9 cellular contexts compared by ENCODE assay signal in the genomic region with DNA sequence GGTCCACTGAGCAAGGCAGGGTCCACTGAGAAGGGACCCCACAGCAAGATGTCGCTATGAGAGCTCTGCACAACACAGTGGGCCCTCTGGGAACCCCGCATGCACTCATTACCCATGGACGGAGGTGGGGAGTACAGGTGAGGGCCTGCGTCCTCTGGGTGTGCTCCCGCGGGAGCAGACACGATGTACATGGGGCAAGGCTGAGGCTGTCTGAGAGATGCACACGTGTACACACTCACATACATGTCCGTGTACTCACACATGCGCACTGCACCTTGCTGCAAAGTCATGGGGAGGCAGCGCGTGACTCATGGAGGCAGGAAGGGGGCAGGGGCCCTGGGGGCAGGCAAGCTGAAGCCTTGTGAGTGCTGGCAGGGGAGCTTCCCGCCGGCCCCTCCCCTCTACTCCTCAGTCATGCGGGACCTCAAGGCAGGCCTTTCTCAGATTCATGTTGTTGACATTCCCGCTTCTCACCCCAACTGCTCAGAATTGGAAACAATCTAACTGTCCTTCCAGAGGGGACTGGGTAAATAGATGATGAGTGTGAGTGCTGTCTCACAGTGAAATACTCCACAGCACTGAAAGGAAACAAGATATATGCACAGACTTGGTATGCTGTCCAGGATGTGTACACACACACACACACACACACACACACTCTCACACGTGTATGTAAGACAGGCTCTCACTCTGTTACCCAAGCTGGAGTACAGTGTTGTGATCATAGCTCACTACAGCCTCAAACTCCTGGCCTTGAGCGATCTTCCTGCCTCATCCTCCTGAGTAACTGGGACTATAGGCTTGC. TPM values are rescaled to one million over a fixed set of nuclear protein-coding genes. Genes with fewer than 3 reads are reported as not detected.
DNase-seq lines count a peak whose midpoint lies in the region; ATAC-seq, FAIRE-seq and TF ChIP-seq lines count a peak whose summit lies in the region.
"Had no signal": no experiment of that assay in that cellular context is flagged by ENCODE, and none has a peak within 500 bp of the region (broad histone marks: within the 10 kb centered on the region; RNA-seq: fewer than 3 reads in every experiment).

No MANE protein-coding gene starts in this region.

- H3K27ac Mint-ChIP-seq in astrocyte (ENCODE audit: unreplicated experiment), result peak overlapping the region; percentile 69

- H3K4me3 ChIP-seq in astrocyte (ENCODE audit: insufficient read depth, low read depth, low read length), result no peak overlapping the region
- H3K4me3 ChIP-seq in mucosa of descending colon, result no peak overlapping the region

- no peak for TF ChIP-seq RAD21 in Ishikawa (IDR thresholded peaks at IDR 0.05; ENCODE audit: low read depth)

- TF ChIP-seq CTCF in astrocyte (IDR thresholded peaks at IDR 0.05; ENCODE audit: insufficient read depth, low read depth, low read length) (no peak), mucosa of descending colon (IDR thresholded peaks at IDR 0.05) (no peak)

- no peak overlapping the region for H3K27ac ChIP-seq in astrocyte (ENCODE audit: low read depth, low read length)

- intact Hi-C loops in mucosa of descending colon (cut with DNase I, micrococcal nuclease), result no loop called here

- H3K27me3 Mint-ChIP-seq in astrocyte (ENCODE audit: low read depth, unreplicated experiment), result peaks cover 15% of the 10 kb centered on the region

- H3K4me2 ChIP-seq in astrocyte (ENCODE audit: low read length), result peak overlapping the region; percentile 62

- no peaks in the 10 kb centered on the region for H4K20me1 ChIP-seq in astrocyte (ENCODE audit: insufficient read depth, low read length)

- no peak for FAIRE-seq in astrocyte (lab: Jason Lieb, UNC)

- no peaks in the 10 kb centered on the region for H3K36me3 ChIP-seq in astrocyte (ENCODE audit: insufficient read depth, low read length)
- H3K36me3 ChIP-seq in mucosa of descending colon (ENCODE audit: low read depth), result no peaks in the 10 kb centered on the region

- H3K36me3 Mint-ChIP-seq in astrocyte (ENCODE audit: low read depth, unreplicated experiment), result no peaks in the 10 kb centered on the region

- in situ Hi-C loops in Caki2 (cut with HindIII; ENCODE audit: low pct_unique_long_range_greater_than_20kb, low sequenced_read_pairs), result no loop called here

- no peaks in the 10 kb centered on the region for H3K79me2 ChIP-seq in astrocyte (ENCODE audit: insufficient read depth, low read length)

- no peak overlapping the region for H3K4me3 Mint-ChIP-seq in astrocyte (ENCODE audit: unreplicated experiment)

- no peaks in the 10 kb centered on the region for H3K9me3 Mint-ChIP-seq in astrocyte (ENCODE audit: unreplicated experiment)

- peaks cover 9% of the 10 kb centered on the region for H3K27me3 ChIP-seq in astrocyte (ENCODE audit: insufficient read depth, low read length)

- H3K4me1 ChIP-seq in astrocyte (ENCODE audit: insufficient read depth, low read length) (peaks cover 15% of the 10 kb centered on the region), mucosa of descending colon (ENCODE audit: low read depth) (no peaks in the 10 kb centered on the region)

- H3K9me3 ChIP-seq in astrocyte (ENCODE audit: insufficient read depth, low read depth, low read length) (no peaks in the 10 kb centered on the region), mucosa of descending colon (no peaks in the 10 kb centered on the region)

- peaks cover 17% of the 10 kb centered on the region for H3K4me1 Mint-ChIP-seq in astrocyte (ENCODE audit: low read depth, unreplicated experiment)

- H2AFZ ChIP-seq in astrocyte (ENCODE audit: low read depth, low read length), result peak overlapping the region; percentile 19

- H3K9ac ChIP-seq in astrocyte (ENCODE audit: low read length), result peak overlapping the region; percentile 8

- no peak for ATAC-seq in mucosa of descending colon
- ATAC-seq: Right ventricle myocardium inferior had no signal

- TF ChIP-seq EP300 in Ishikawa (IDR thresholded peaks at IDR 0.05; ENCODE audit: borderline replicate concordance), result no peak

- DNase-seq in Caki2 (ENCODE audit: low read depth), result peak; percentile 98
- DNase-seq in astrocyte (ENCODE audit: low read depth), result peak; percentile 63
- peak; percentile 88 for DNase-seq in left kidney (ENCODE audit: low read depth, low spot score)
- DNase-seq in NCI-H2107 (lab: John Stamatoyannopoulos, UW), result no peak
- no peak for DNase-seq in mucosa of descending colon
- no peak for DNase-seq in DMS79 (lab: John Stamatoyannopoulos, UW)
- DNase-seq in cerebellar cortex (ENCODE audit: low spot score), result no peak

TF ChIP-seq in Ishikawa, 13 proteins besides CTCF, POLR2A, EP300 and RAD21:
- TF ChIP-seq, protein P1, sequence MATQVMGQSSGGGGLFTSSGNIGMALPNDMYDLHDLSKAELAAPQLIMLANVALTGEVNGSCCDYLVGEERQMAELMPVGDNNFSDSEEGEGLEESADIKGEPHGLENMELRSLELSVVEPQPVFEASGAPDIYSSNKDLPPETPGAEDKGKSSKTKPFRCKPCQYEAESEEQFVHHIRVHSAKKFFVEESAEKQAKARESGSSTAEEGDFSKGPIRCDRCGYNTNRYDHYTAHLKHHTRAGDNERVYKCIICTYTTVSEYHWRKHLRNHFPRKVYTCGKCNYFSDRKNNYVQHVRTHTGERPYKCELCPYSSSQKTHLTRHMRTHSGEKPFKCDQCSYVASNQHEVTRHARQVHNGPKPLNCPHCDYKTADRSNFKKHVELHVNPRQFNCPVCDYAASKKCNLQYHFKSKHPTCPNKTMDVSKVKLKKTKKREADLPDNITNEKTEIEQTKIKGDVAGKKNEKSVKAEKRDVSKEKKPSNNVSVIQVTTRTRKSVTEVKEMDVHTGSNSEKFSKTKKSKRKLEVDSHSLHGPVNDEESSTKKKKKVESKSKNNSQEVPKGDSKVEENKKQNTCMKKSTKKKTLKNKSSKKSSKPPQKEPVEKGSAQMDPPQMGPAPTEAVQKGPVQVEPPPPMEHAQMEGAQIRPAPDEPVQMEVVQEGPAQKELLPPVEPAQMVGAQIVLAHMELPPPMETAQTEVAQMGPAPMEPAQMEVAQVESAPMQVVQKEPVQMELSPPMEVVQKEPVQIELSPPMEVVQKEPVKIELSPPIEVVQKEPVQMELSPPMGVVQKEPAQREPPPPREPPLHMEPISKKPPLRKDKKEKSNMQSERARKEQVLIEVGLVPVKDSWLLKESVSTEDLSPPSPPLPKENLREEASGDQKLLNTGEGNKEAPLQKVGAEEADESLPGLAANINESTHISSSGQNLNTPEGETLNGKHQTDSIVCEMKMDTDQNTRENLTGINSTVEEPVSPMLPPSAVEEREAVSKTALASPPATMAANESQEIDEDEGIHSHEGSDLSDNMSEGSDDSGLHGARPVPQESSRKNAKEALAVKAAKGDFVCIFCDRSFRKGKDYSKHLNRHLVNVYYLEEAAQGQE (IDR thresholded peaks at IDR 0.05; ENCODE audit: low read depth), result no peak
- no peak for TF ChIP-seq YY1 (IDR thresholded peaks at IDR 0.05; ENCODE audit: low read depth)
- TF ChIP-seq, protein P2, sequence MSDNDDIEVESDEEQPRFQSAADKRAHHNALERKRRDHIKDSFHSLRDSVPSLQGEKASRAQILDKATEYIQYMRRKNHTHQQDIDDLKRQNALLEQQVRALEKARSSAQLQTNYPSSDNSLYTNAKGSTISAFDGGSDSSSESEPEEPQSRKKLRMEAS (IDR thresholded peaks at IDR 0.05), result no peak
- TF ChIP-seq ZBTB7A (IDR thresholded peaks at IDR 0.05; ENCODE audit: low read depth), result 0 out of 2 replicates have a peak, but pooled peaks have one; percentile 6
- TF ChIP-seq, protein P3, sequence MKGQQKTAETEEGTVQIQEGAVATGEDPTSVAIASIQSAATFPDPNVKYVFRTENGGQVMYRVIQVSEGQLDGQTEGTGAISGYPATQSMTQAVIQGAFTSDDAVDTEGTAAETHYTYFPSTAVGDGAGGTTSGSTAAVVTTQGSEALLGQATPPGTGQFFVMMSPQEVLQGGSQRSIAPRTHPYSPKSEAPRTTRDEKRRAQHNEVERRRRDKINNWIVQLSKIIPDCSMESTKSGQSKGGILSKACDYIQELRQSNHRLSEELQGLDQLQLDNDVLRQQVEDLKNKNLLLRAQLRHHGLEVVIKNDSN (IDR thresholded peaks at IDR 0.05), result no peak
- TF ChIP-seq TCF12 (IDR thresholded peaks at IDR 0.05; ENCODE audit: low read depth), result no peak
- TF ChIP-seq EGR1 (IDR thresholded peaks at IDR 0.05), result no peak
- TF ChIP-seq CEBPB (IDR thresholded peaks at IDR 0.05), result no peak
- no peak for TF ChIP-seq FOXM1 (IDR thresholded peaks at IDR 0.05; ENCODE audit: borderline replicate concordance, low read depth)

RNA-seq across cellular contexts. Expression of a gene that starts 40.0 kb away (rescaled TPM):
- 5.1 and 5.4 TPM in 2 replicates for total RNA-seq in Caki2 (2014; rRNA removed; shearing (Covaris generic); ENCODE audit: low replicate concordance)
- total RNA-seq in astrocyte (0.16 TPM in 1 of 2 replicates, not detected in the other), mucosa of descending colon (under 1 TPM; 0.29 to 0.92 (median 0.63) TPM)

Comparison
In these comparisons a context has a peak if more than half of its experiments do, and no peak if none do; other contexts are left out.
1. DNase-seq: peak in Caki2 (single experiment), astrocyte (single experiment) and left kidney (single experiment); none in NCI-H2107 (single experiment), mucosa of descending colon (0 of 3), DMS79 (single experiment) and cerebellar cortex (single experiment).